18 cellular contexts compared by ENCODE assay signal in the genomic region with DNA sequence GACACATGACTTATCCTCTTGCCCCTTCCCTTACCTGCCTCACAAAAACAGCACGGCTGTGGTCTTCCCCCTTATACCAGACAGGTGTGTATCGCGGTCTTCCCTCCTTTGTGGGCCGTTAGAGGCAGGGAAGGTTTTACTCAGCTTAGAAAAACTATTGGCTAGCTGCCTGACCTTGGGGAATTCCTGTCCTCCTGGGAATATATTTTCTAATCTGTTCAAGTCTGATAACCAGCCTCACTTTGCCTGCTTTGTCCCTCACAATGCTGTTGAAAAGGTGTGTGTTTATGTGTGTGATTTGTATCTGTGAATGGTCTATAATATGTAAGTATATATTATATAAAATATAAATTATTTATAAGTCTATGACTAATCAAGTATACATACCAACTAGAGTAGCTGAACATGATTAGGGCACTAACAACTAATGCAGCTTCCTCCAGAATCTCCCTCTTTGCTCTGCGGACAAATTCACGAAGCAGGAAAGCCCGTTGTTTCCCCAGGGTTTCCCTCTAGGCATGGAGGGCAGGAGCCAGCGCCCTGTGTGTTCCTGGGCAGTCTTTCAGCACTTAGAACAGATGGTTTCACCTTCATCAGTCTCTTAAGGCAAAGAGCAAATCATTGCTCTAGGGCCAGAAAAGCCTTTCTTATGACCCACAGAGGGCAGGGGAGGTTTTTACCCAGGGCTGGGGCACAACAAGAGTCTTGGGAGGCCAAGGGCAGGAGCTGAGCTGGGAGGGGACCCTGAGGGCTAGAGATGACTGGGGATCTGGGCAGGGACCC.
A peak's percentile ranks its signal among the peaks of the same experiment; 100 is the strongest.
DNase-seq lines count a peak whose midpoint lies in the region; ATAC-seq and TF ChIP-seq lines count a peak whose summit lies in the region.
"Had no signal": no experiment of that assay in that cellular context is flagged by ENCODE, and none has a peak within 500 bp of the region (broad histone marks: within the 10 kb centered on the region; RNA-seq: fewer than 3 reads in every experiment).

No MANE protein-coding gene starts in this region.

- peak; percentile 40 for DNase-seq in activated CD8-positive, alpha-beta memory T cell treated with anti-CD3 and anti-CD28 coated beads for 24 hours
- DNase-seq in activated CD8-positive, alpha-beta memory T cell treated with anti-CD3 and anti-CD28 coated beads, Interleukin-2, amount 50 U/mL, for 4 hours, result no peak
- DNase-seq in NCI-H526 (lab: John Stamatoyannopoulos, UW) (peak; percentile 56 to 64), kidney tubule cell (ENCODE audit: low spot score) (peak; percentile 41), LoVo (ENCODE audit: low spot score) (no peak), RWPE1 (ENCODE audit: low spot score) (no peak), HK-2 (ENCODE audit: unreplicated experiment) (no peak)
- DNase-seq in stimulated activated naive B cell treated with anti-CD40 and anti-IgM and Interleukin-4, amounts not matched to agents 10 μg/mL and 1 μg/mL and 100 μg/mL, for 72 hours, result no peak
- DNase-seq: activated CD4-positive, alpha-beta T cell treated with anti-CD3 and anti-CD28 coated beads, Interleukin-2, amount 50 U/mL, for 48 hours; dorsolateral prefrontal cortex; lower lobe of right lung; NCI-H1694; occipital lobe; small intestine; stimulated activated CD4-positive, alpha-beta T cell treated with anti-CD3 and anti-CD28 coated beads, Interleukin-4, amount 100 ng/mL, for 4 hours had no signal

- H3K36me3 Mint-ChIP-seq in stimulated activated naive B cell treated with anti-CD40 and anti-IgM and Interleukin-4, amounts not matched to agents 10 μg/mL and 1 μg/mL and 100 μg/mL, for 72 hours, result no peaks in the 10 kb centered on the region
- H3K36me3 Mint-ChIP-seq: activated naive CD8-positive, alpha-beta T cell had no signal

- H3K27ac Mint-ChIP-seq in stimulated activated naive B cell treated with anti-CD40 and anti-IgM and Interleukin-4, amounts not matched to agents 10 μg/mL and 1 μg/mL and 100 μg/mL, for 72 hours, result peak overlapping the region; percentile 27
- H3K27ac Mint-ChIP-seq: activated naive CD8-positive, alpha-beta T cell had no signal

- H3K4me1 Mint-ChIP-seq in stimulated activated naive B cell treated with anti-CD40 and anti-IgM and Interleukin-4, amounts not matched to agents 10 μg/mL and 1 μg/mL and 100 μg/mL, for 72 hours, result peaks cover 5 to 12% of the 10 kb centered on the region in 2 donors

- peaks cover 8 to 21% of the 10 kb centered on the region in 2 donors for H3K27me3 Mint-ChIP-seq in stimulated activated naive B cell treated with anti-CD40 and anti-IgM and Interleukin-4, amounts not matched to agents 10 μg/mL and 1 μg/mL and 100 μg/mL, for 72 hours

- no peak overlapping the region for H3K27ac ChIP-seq in RWPE1
- H3K27ac ChIP-seq: C4-2B, lower lobe of right lung had no signal

- POLR2A ChIA-PET in RWPE1 (lab: Yijun Ruan, JAX; ENCODE audit: low non-redundant PET), result interaction anchor here (0.8 kb wide), 1 partner anchor 60 kb away, joined by 3 read pairs; no protein-coding TSS in a partner anchor

- TF ChIP-seq CTCF in RWPE1 (conservative IDR thresholded peaks at IDR 0.05; ENCODE audit: low read depth), result no peak

- peak in 1 of 2 donors; percentile 38 for ATAC-seq in stimulated activated naive B cell treated with anti-CD40 and anti-IgM and Interleukin-4, amounts not matched to agents 10 μg/mL and 1 μg/mL and 100 μg/mL, for 72 hours (replicated peaks)
- ATAC-seq: HepG2, lower lobe of right lung had no signal

- H3K4me3 Mint-ChIP-seq in stimulated activated naive B cell treated with anti-CD40 and anti-IgM and Interleukin-4, amounts not matched to agents 10 μg/mL and 1 μg/mL and 100 μg/mL, for 72 hours, result no peak overlapping the region
- H3K4me3 Mint-ChIP-seq: activated naive CD8-positive, alpha-beta T cell had no signal

- CTCF ChIA-PET in RWPE1 (lab: Yijun Ruan, JAX), result interaction anchor here (0.6 to 14.3 kb wide), 9 partner anchors 10 to 573 kb away, joined by 3 to 406 read pairs (median 4); no protein-coding TSS in a partner anchor

- H3K9me3 Mint-ChIP-seq in stimulated activated naive B cell treated with anti-CD40 and anti-IgM and Interleukin-4, amounts not matched to agents 10 μg/mL and 1 μg/mL and 100 μg/mL, for 72 hours, result no peaks in the 10 kb centered on the region

Comparison
In these comparisons a context has a peak if more than half of its experiments do, and no peak if none do; other contexts are left out.
1. DNase-seq: peak in activated CD8-positive, alpha-beta memory T cell treated with anti-CD3 and anti-CD28 coated beads for 24 hours (single experiment), NCI-H526 (2 of 2) and kidney tubule cell (single experiment); none in activated CD8-positive, alpha-beta memory T cell treated with anti-CD3 and anti-CD28 coated beads, Interleukin-2, amount 50 U/mL, for 4 hours (single experiment), stimulated activated naive B cell treated with anti-CD40 and anti-IgM and Interleukin-4, amounts not matched to agents 10 μg/mL and 1 μg/mL and 100 μg/mL, for 72 hours (single experiment), LoVo (single experiment), RWPE1 (single experiment) and HK-2 (single experiment).